ENCODE assay signal across 1 cellular context in the genomic region with DNA sequence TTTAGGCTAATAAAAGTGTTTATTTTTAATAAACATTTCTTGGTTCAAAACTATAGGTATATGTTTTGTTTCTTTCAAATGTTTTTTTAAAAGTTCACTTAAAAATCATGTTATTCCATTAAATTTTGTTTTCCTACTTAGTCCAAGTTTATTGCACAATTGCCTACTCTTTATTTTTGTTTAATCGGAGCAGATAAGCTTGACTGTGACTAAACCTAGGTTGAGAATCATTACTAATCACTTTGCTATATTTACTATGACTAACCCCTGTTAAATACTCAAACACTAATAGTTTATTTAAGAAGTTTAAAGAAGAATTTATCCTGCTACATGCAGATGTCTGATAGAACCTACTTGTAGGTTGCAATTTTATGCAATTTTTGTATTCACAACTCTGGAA.
TF ChIP-seq lines count a peak whose summit lies in the region.

No MANE protein-coding gene starts in this region.

TF ChIP-seq in HEK293, 187 proteins besides CTCF, POLR2A, EP300 and RAD21:
- TF ChIP-seq, protein P1, sequence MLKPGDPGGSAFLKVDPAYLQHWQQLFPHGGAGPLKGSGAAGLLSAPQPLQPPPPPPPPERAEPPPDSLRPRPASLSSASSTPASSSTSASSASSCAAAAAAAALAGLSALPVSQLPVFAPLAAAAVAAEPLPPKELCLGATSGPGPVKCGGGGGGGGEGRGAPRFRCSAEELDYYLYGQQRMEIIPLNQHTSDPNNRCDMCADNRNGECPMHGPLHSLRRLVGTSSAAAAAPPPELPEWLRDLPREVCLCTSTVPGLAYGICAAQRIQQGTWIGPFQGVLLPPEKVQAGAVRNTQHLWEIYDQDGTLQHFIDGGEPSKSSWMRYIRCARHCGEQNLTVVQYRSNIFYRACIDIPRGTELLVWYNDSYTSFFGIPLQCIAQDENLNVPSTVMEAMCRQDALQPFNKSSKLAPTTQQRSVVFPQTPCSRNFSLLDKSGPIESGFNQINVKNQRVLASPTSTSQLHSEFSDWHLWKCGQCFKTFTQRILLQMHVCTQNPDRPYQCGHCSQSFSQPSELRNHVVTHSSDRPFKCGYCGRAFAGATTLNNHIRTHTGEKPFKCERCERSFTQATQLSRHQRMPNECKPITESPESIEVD (tag by site-specific recombination; IDR thresholded peaks at IDR 0.05), result peak; percentile 61
- TF ChIP-seq, protein P2, sequence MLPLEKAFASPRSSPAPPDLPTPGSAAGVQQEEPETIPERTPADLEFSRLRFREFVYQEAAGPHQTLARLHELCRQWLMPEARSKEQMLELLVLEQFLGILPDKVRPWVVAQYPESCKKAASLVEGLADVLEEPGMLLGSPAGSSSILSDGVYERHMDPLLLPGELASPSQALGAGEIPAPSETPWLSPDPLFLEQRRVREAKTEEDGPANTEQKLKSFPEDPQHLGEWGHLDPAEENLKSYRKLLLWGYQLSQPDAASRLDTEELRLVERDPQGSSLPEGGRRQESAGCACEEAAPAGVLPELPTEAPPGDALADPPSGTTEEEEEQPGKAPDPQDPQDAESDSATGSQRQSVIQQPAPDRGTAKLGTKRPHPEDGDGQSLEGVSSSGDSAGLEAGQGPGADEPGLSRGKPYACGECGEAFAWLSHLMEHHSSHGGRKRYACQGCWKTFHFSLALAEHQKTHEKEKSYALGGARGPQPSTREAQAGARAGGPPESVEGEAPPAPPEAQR (tag by site-specific recombination; IDR thresholded peaks at IDR 0.05), result no peak
